In the genomic region with DNA sequence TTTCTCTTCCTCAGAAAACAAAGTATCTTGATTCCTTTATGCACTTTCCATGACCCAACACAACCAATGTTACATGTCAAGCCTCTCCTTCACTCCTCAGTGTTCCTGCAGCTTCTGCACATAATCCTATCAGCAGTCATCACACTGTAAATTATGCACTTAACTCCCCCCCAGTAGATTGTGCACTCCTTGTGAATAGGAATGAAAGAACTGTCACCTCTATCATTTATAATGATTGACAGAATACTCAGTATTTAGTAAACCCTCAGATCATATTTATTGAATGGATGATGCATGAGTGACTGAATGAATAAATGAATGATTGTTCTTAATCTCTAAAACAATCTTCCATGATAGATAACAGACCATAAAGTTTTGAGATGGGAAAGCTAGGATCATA, we compare ENCODE assay signal across 34 cellular contexts.
"Had no signal": no experiment of that assay in that cellular context is flagged by ENCODE, and none has a peak within 500 bp of the region (broad histone marks: within the 10 kb centered on the region; RNA-seq: fewer than 3 reads in every experiment).

No MANE protein-coding gene starts in this region.

- H3K4me3 ChIP-seq: MG63 had no signal

- H3K27ac ChIP-seq: KMS-11 had no signal

- H3K9ac ChIP-seq: KMS-11 had no signal

- H3K36me3 ChIP-seq: MG63 had no signal

- H3K4me2 ChIP-seq: KMS-11 had no signal

- DNase-seq: Karpas-422, Kasumi-1, KG1, MG63, MM.1S, MV-4-11, NCI-H1048, NCI-H1092, NCI-H1092 treated with DMSO at 0.1 percent for 48 hours, NCI-H1105, NCI-H1105 treated with DMSO at 0.1 percent for 48 hours, NCI-H1417, NCI-H1417 treated with DMSO at 0.1 percent for 48 hours, NCI-H1436, NCI-H1436 treated with DMSO at 0.1 percent for 48 hours, NCI-H146, NCI-H1694, NCI-H1694 treated with DMSO at 0.1 percent for 48 hours, NCI-H187, NCI-H187 treated with DMSO at 0.1 percent for 48 hours, NCI-H1930, NCI-H2029, NCI-H2029 treated with DMSO at 0.1 percent for 48 hours, NCI-H2081, NCI-H2081 treated with DMSO at 0.1 percent for 48 hours, NCI-H2107, NCI-H2171, NCI-H2171 treated with DMSO at 0.1 percent for 48 hours, NCI-H2227 treated with DMSO at 0.1 percent for 48 hours, NCI-H226, NCI-H345, NCI-H446, NCI-H446 treated with DMSO at 0.1 percent for 48 hours had no signal

- H3K9me3 ChIP-seq: MG63 had no signal

- H3K27me3 ChIP-seq: MG63 had no signal
